Comparison of ENCODE assay signal across 1 cellular context in the genomic region with DNA sequence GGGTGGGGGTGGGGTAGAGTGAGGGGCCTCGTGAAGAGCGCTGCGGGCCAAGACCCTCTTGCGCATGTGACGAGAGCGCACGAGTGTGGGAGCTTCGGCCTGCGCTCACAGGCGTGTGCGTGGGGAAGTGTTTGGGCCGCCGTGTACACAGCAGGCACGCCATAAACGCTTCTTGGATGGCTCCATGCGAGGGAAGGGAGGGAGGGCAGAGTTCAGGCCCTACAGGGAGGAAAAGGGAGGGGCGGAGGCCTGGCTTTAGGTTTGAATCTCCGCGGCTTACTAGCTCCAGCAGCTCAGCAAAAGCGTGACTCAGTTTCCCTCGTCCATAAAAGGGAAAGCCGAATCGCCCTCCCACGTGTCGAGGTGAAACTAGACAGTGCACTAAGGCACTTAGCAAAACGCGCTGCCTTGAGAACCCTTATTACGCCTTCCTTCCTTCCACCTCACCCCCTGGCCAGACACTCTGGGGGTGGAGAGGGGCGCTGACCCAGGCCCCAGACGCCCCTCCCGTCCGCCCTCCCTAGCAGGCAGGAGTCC.
TF ChIP-seq lines count a peak whose summit lies in the region.

No MANE protein-coding gene starts in this region.

TF ChIP-seq in K562, 482 proteins besides CTCF, POLR2A, EP300 and RAD21:
- TF ChIP-seq ZKSCAN8 (CRISPR knock-in tag; IDR thresholded peaks at IDR 0.05) = 0 out of 2 replicates have a peak, but pooled peaks have one; percentile 82
- TF ChIP-seq ZNF263 (CRISPR knock-in tag; IDR thresholded peaks at IDR 0.05; ENCODE audit: borderline replicate concordance) = no peak
TF ChIP-seq in K562: peak in this region for 1.
